Comparison of ENCODE assay signal across 1 cellular context in genomic region chr3:87260270-87260669, GRCh38.
TF ChIP-seq lines count a peak whose summit lies in the region.

No MANE protein-coding gene starts in this region.

TF ChIP-seq in H1, 55 proteins besides CTCF, POLR2A, EP300 and RAD21 (continued from another document):
- TF ChIP-seq ATF3 (IDR thresholded peaks at IDR 0.05; ENCODE audit: insufficient read depth, low read depth, low read length) (no peak), SIX5 (IDR thresholded peaks at IDR 0.05; ENCODE audit: low read depth, low read length) (no peak), HDAC2 (IDR thresholded peaks at IDR 0.05; ENCODE audit: borderline replicate concordance in 1 of 2, low read depth in 2 of 2, low read length in 2 of 2) (no peak), MAFK (IDR thresholded peaks at IDR 0.05; ENCODE audit: low read depth, low read length) (no peak), GABPA (IDR thresholded peaks at IDR 0.05; ENCODE audit: borderline replicate concordance, insufficient read depth, low read length) (no peak), PHF8 (conservative IDR thresholded peaks at IDR 0.05; ENCODE audit: low read depth, low read length) (no peak), SP2 (IDR thresholded peaks at IDR 0.05; ENCODE audit: low read length) (no peak)
